8 cellular contexts compared by ENCODE assay signal in the genomic region with DNA sequence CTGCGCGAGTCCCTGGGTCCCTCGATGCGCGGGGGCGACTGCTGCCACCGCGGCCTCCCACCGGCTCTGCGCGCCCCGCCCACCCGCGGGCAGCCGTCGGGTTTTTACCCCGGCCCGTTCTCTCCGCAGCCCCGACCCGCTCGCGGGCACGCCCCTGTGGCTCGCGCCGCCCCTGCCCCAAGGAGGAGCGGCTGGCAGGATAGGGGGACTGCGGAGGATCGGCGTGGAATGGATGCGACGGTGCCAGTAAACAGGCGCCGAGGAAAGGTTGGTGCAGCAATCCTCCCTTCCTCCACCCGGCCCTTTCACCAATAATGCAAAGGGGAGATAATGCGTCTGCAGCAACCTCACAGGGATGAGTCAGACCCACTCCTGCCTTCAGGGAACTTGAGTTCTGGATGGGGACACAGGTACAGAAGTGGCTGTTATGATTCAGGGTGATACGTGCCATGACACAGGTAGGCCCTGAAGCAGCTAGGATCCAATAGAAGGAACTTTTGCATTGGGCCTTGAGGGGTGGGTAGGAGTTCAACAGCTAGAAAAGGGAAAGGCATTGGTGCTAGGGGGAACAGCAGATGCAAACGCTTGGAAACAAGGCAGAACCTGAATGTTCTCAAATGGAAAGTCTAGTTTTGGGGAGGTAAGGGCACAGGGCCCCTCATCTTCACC.
DNase-seq lines count a peak whose midpoint lies in the region; ATAC-seq and TF ChIP-seq lines count a peak whose summit lies in the region.

No MANE protein-coding gene starts in this region.

- H3K9me3 ChIP-seq in neutrophil = peaks cover 4% of the 10 kb centered on the region

- H3K27me3 ChIP-seq in neutrophil = peaks cover 76% of the 10 kb centered on the region

- peaks cover 12 to 13% of the 10 kb centered on the region in 2 experiments for H3K4me1 ChIP-seq in neutrophil (ENCODE audit: control insufficient read depth in 1 of 2, insufficient read depth in 1 of 2, low read depth in 1 of 2, low read length in 1 of 2)

- peak overlapping the region; percentile 58 for H3K4me3 ChIP-seq in coronary artery
- H3K4me3 ChIP-seq in neutrophil (ENCODE audit: low read depth in 1 of 2, low read length in 1 of 2) = peak overlapping the region; percentile 26 to 60

- TF ChIP-seq POLR2A in GM18505 (IDR thresholded peaks at IDR 0.05; ENCODE audit: borderline replicate concordance, extremely low read depth, insufficient read depth, insufficient read length) (no peak), erythroblast (IDR thresholded peaks at IDR 0.05; ENCODE audit: low read length) (no peak)

- TF ChIP-seq CTCF in coronary artery (IDR thresholded peaks at IDR 0.05) = no peak
- TF ChIP-seq CTCF in neutrophil (IDR thresholded peaks at IDR 0.05) = no peak

- ATAC-seq in GM18505 (IDR thresholded peaks at IDR 0.05; ENCODE audit: unreplicated experiment) = peak; percentile 10
- peak; percentile 14 for ATAC-seq in HG03175 (IDR thresholded peaks at IDR 0.05; ENCODE audit: unreplicated experiment)

- DNase-seq in coronary artery (ENCODE audit: low spot score) (no peak), retina (no peak), erythroblast (lab: John Stamatoyannopoulos, UW) (no peak), activated gamma-delta T cell (lab: John Stamatoyannopoulos, UW) (no peak)
- no peak for DNase-seq in activated effector memory CD4-positive, alpha-beta T cell treated with Interleukin-2 at 50 U/mL for 16 hours

- H3K27ac ChIP-seq in coronary artery = no peak overlapping the region
- no peak overlapping the region for H3K27ac ChIP-seq in neutrophil

- H3K36me3 ChIP-seq in neutrophil = no peaks in the 10 kb centered on the region
